Comparison of ENCODE assay signal across 1 cellular context in genomic region chr11:126304457-126305072, GRCh38.
TF ChIP-seq lines count a peak whose summit lies in the region.

No MANE protein-coding gene starts in this region.

TF ChIP-seq in IMR-90, 13 proteins besides CTCF, POLR2A, EP300 and RAD21 (continued from another document):
- TF ChIP-seq MAZ (IDR thresholded peaks at IDR 0.05; ENCODE audit: borderline replicate concordance, low read depth, low read length) (no peak), RFX5 (IDR thresholded peaks at IDR 0.05; ENCODE audit: low read depth, low read length) (no peak), CHD1 (IDR thresholded peaks at IDR 0.05; ENCODE audit: low read depth, low read length) (no peak)
